17 cellular contexts compared by ENCODE assay signal in the genomic region with DNA sequence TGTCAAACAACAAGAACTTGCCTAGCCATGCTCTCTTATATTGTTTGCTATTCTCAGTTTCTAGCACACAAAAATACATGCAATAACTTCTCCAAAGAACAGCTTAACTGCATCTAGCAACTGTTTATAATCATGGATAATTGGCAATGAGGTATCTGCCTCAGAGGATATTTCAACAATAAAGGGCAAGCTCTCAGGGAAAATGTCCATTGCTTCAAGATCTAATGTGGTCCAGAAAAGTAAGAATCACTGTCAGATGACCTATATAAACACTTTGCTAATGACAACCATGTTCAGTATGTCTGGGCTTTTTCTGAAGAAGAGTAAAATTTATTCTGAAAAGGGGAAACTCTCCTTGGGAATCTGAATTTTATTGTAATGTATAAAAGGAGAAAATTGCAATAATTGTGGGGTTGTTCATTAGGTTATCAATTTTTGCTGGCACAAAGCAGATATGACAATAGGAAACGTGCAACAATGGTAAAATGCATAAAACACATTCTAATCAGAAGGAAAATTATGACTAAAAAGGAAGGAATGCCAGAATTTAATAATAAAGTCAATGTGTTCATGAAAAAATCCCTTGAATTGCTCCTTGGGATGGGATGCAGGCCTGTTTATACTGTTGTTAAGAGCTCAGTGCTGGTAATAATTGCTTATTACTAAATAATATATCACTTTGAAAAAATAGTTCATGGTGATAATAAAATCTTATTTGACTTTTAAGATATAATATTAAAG.
A peak's percentile ranks its signal among the peaks of the same experiment; 100 is the strongest.
DNase-seq lines count a peak whose midpoint lies in the region; ATAC-seq, FAIRE-seq and TF ChIP-seq lines count a peak whose summit lies in the region.
"Had no signal": no experiment of that assay in that cellular context is flagged by ENCODE, and none has a peak within 500 bp of the region (broad histone marks: within the 10 kb centered on the region; RNA-seq: fewer than 3 reads in every experiment).

No MANE protein-coding gene starts in this region.

- no peak overlapping the region for H3K4me3 Mint-ChIP-seq in HFFc6

- H3K4me1 Mint-ChIP-seq in HFFc6 (ENCODE audit: low read depth) = peaks cover 51% of the 10 kb centered on the region

- CTCF ChIA-PET in endothelial cell of umbilical vein (lab: Charles Lee) = interaction anchor here (1.0 to 1.1 kb wide), 2 partner anchors 25 to 38 kb away, joined by 3 read pairs; no protein-coding TSS in a partner anchor

- H3K4me3 ChIP-seq in endothelial cell of umbilical vein (replicated peaks in 1 of 3; ENCODE audit: insufficient read depth in 1 of 3, low read depth in 1 of 3, low read length in 3 of 3) (no peak overlapping the region), Peyer's patch (no peak overlapping the region)

- no peak for FAIRE-seq in endothelial cell of umbilical vein (lab: Jason Lieb, UNC)
- FAIRE-seq: HepG2 had no signal

- H3K4me2 ChIP-seq in endothelial cell of umbilical vein (ENCODE audit: insufficient read depth, low read length) = peak overlapping the region; percentile 44
- H3K4me2 ChIP-seq: KMS-11 had no signal

- H3K27me3 ChIP-seq in endothelial cell of umbilical vein (ENCODE audit: control insufficient read depth in 2 of 2, insufficient read depth in 2 of 2, low read length in 2 of 2) (no peaks in the 10 kb centered on the region), Peyer's patch (no peaks in the 10 kb centered on the region)

- ATAC-seq in activated CD4-positive, CD25-positive, alpha-beta regulatory T cell treated with anti-CD3 and anti-CD28 coated beads, Interleukin-2, amount 50 U/mL, for 24 hours = no peak
- no peak for ATAC-seq in HG02642 (IDR thresholded peaks at IDR 0.05; ENCODE audit: poor library complexity, unreplicated experiment)
- ATAC-seq: HepG2 had no signal

- BruUV-seq in endothelial cell of umbilical vein (replicated peaks; lab: Mats Ljungman, UMichigan) = no TSS peak

- TF ChIP-seq POLR2A in endothelial cell of umbilical vein (IDR thresholded peaks at IDR 0.05; ENCODE audit: low read depth, low read length) (no peak), Peyer's patch (IDR thresholded peaks at IDR 0.05) (no peak)

- H4K20me1 ChIP-seq in endothelial cell of umbilical vein (replicated peaks; ENCODE audit: control insufficient read depth, extremely low read depth, insufficient read depth, low read length) = no peaks in the 10 kb centered on the region

- H3K9me1 ChIP-seq in endothelial cell of umbilical vein (replicated peaks; ENCODE audit: control insufficient read depth, extremely low read depth, insufficient read depth, low read length) = no peaks in the 10 kb centered on the region

- H3K27me3 Mint-ChIP-seq in HFFc6 (ENCODE audit: insufficient read depth) = no peaks in the 10 kb centered on the region

- POLR2A ChIA-PET in endothelial cell of umbilical vein (lab: Charles Lee) = interaction anchor here (0.6 kb wide), 1 partner anchor 47 kb away, joined by 3 read pairs; no protein-coding TSS in a partner anchor

- peaks cover 35% of the 10 kb centered on the region for H3K36me3 Mint-ChIP-seq in HFFc6 (ENCODE audit: low read depth)

- H3K9me3 ChIP-seq in endothelial cell of umbilical vein (replicated peaks; ENCODE audit: control insufficient read depth, insufficient read depth, low read length) (no peaks in the 10 kb centered on the region), Peyer's patch (no peaks in the 10 kb centered on the region)

- H3K36me3 ChIP-seq in endothelial cell of umbilical vein (ENCODE audit: control insufficient read depth in 2 of 2, extremely low read depth in 1 of 2, insufficient read depth in 2 of 2, low read length in 2 of 2) (peaks cover 0 to 9% of the 10 kb centered on the region in 2 experiments), Peyer's patch (peaks cover 0 to 17% (median 0%) of the 10 kb centered on the region in 3 donors)

- no peaks in the 10 kb centered on the region for H3K9me3 Mint-ChIP-seq in HFFc6

- no peak for TF ChIP-seq CTCF in HFFc6 (IDR thresholded peaks at IDR 0.05)
- TF ChIP-seq CTCF in endothelial cell of umbilical vein (IDR thresholded peaks at IDR 0.05; ENCODE audit: extremely low read depth in 1 of 2, insufficient read depth in 1 of 2, low read depth in 1 of 2, low read length in 2 of 2) = no peak
- TF ChIP-seq CTCF in Peyer's patch (IDR thresholded peaks at IDR 0.05) = no peak

- intact Hi-C loops in endothelial cell of umbilical vein (cut with micrococcal nuclease) = no loop called here

- H3K79me2 ChIP-seq in endothelial cell of umbilical vein (ENCODE audit: control insufficient read depth, insufficient read depth, low read length) = peaks cover 13% of the 10 kb centered on the region

- H2AFZ ChIP-seq in endothelial cell of umbilical vein (ENCODE audit: low read depth, low read length) = no peak overlapping the region

- no peak overlapping the region for H3K9ac ChIP-seq in endothelial cell of umbilical vein (replicated peaks; ENCODE audit: extremely low read depth, insufficient read depth, low read length)
- H3K9ac ChIP-seq: KMS-11 had no signal

- H3K27ac Mint-ChIP-seq in HFFc6 = peak overlapping the region; percentile 22

- DNase-seq in AG20443 (ENCODE audit: low spot score) = peak; percentile 14
- no peak for DNase-seq in HFFc6
- DNase-seq in endothelial cell of umbilical vein (ENCODE audit: low read depth, low spot score) = peak; percentile 66
- peak; percentile 12 to 64 for DNase-seq in lung microvascular endothelial cell (ENCODE audit: low read depth in 2 of 2)
- DNase-seq in NCI-H2107 treated with DMSO at 0.1 percent for 48 hours (lab: John Stamatoyannopoulos, UW; ENCODE audit: unreplicated experiment) = no peak
- no peak for DNase-seq in Peyer's patch
- DNase-seq: GOT3, NCI-H1436, NCI-H2029 treated with DMSO at 0.1 percent for 48 hours, NCI-H510A, NCI-H774 had no signal

- H3K27ac ChIP-seq in endothelial cell of umbilical vein (ENCODE audit: insufficient read depth, low read depth, low read length) (peak overlapping the region; percentile 65), Peyer's patch (no peak overlapping the region)
- H3K27ac ChIP-seq: C4-2B, KMS-11, RWPE1 had no signal

- H3K4me1 ChIP-seq in endothelial cell of umbilical vein (ENCODE audit: control insufficient read depth, extremely low read depth, insufficient read depth, low read length) (peaks cover 22% of the 10 kb centered on the region), Peyer's patch (no peaks in the 10 kb centered on the region)

- dilution Hi-C loops in endothelial cell of umbilical vein (cut with MboI; ENCODE audit: extremely low pct_ligation_motif_present, low sequenced_read_pairs) = no loop called here

TF ChIP-seq in endothelial cell of umbilical vein, 7 proteins besides CTCF, POLR2A, EP300 and RAD21:
- TF ChIP-seq GATA2 (IDR thresholded peaks at IDR 0.05; ENCODE audit: insufficient read depth, insufficient read length, low read depth, low read length) (peak; percentile 49), FOS (IDR thresholded peaks at IDR 0.05; ENCODE audit: borderline replicate concordance, insufficient read depth, low read length) (peak; percentile 30), JUN (IDR thresholded peaks at IDR 0.05; ENCODE audit: borderline replicate concordance, insufficient read depth, insufficient read length, low read depth) (peak; percentile 49)
- TF ChIP-seq, protein P1, sequence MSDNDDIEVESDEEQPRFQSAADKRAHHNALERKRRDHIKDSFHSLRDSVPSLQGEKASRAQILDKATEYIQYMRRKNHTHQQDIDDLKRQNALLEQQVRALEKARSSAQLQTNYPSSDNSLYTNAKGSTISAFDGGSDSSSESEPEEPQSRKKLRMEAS (IDR thresholded peaks at IDR 0.05; ENCODE audit: insufficient read depth, insufficient read length) = no peak
TF ChIP-seq in endothelial cell of umbilical vein: peak in this region for 3.

Comparison
In these comparisons a context has a peak if more than half of its experiments do, and no peak if none do; other contexts are left out.
1. DNase-seq: peak in AG20443 (single experiment), endothelial cell of umbilical vein (single experiment) and lung microvascular endothelial cell (2 of 2); none in HFFc6 (single experiment), NCI-H2107 treated with DMSO at 0.1 percent for 48 hours (single experiment) and Peyer's patch (0 of 3).